In genomic region chr7:118250860-118251494, GRCh38 we compare ENCODE assay signal across 15 cellular contexts. TPM values are rescaled to one million over a fixed set of nuclear protein-coding genes. Genes with fewer than 3 reads are reported as not detected.
DNase-seq lines count a peak whose midpoint lies in the region; ATAC-seq and TF ChIP-seq lines count a peak whose summit lies in the region.
"Had no signal": no experiment of that assay in that cellular context is flagged by ENCODE, and none has a peak within 500 bp of the region (broad histone marks: within the 10 kb centered on the region; RNA-seq: fewer than 3 reads in every experiment).

No MANE protein-coding gene starts in this region.

- peak; percentile 3 for TF ChIP-seq CTCF in cardiac muscle cell (IDR thresholded peaks at IDR 0.05; ENCODE audit: low read depth, low read length)
- TF ChIP-seq CTCF in epithelial cell of proximal tubule (conservative IDR thresholded peaks at IDR 0.05; ENCODE audit: low read depth, low read length) = peak; percentile 58
- no peak for TF ChIP-seq CTCF in BE2C (IDR thresholded peaks at IDR 0.05; ENCODE audit: low read depth, low read length)

- no peaks in the 10 kb centered on the region for H3K36me3 ChIP-seq in cardiac muscle cell
- no peaks in the 10 kb centered on the region for H3K36me3 ChIP-seq in BE2C
- H3K36me3 ChIP-seq: gastrocnemius medialis, neutrophil had no signal

- no peak overlapping the region for H3K27ac ChIP-seq in cardiac muscle cell
- H3K27ac ChIP-seq: gastrocnemius medialis, neutrophil had no signal

- H3K4me1 ChIP-seq in cardiac muscle cell (ENCODE audit: low read depth) (no peaks in the 10 kb centered on the region), BE2C (no peaks in the 10 kb centered on the region)
- H3K4me1 ChIP-seq: gastrocnemius medialis had no signal

- H3K4me3 ChIP-seq in cardiac muscle cell (no peak overlapping the region), epithelial cell of proximal tubule (ENCODE audit: low read depth, low read length) (no peak overlapping the region), BE2C (ENCODE audit: low read depth, low read length) (no peak overlapping the region)
- H3K4me3 ChIP-seq: gastrocnemius medialis had no signal

- intact Hi-C loops in left ventricle myocardium superior (cut with micrococcal nuclease) = no loop called here

- H3K9me3 ChIP-seq in cardiac muscle cell (ENCODE audit: low read depth) (no peaks in the 10 kb centered on the region), BE2C (no peaks in the 10 kb centered on the region)
- H3K9me3 ChIP-seq: gastrocnemius medialis, neutrophil had no signal

- DNase-seq in cardiac muscle cell (ENCODE audit: low read depth in 1 of 2, low spot score in 1 of 2) (no peak), left ventricle myocardium superior (no peak), RKO (ENCODE audit: low spot score) (peak; percentile 32), epithelial cell of proximal tubule (ENCODE audit: low read depth) (no peak), BE2C (no peak), T-helper 1 cell (no peak), left lobe of liver (ENCODE audit: low spot score) (no peak)
- DNase-seq: activated CD4-positive, alpha-beta T cell treated with anti-CD3 and anti-CD28 coated beads for 48 hours; cerebellar nuclear complex; gastrocnemius medialis; NCI-H526 treated with DMSO at 0.1 percent for 48 hours; stimulated activated CD8-positive, alpha-beta memory T cell treated with anti-CD3 and anti-CD28 coated beads, Interleukin-4, amount 100 ng/mL, for 48 hours had no signal

- ATAC-seq in left ventricle myocardium superior (no peak), GM19463 (IDR thresholded peaks at IDR 0.05; ENCODE audit: unreplicated experiment) (no peak), left lobe of liver (no peak)
- ATAC-seq: gastrocnemius medialis had no signal

- H3K27me3 ChIP-seq in cardiac muscle cell (no peaks in the 10 kb centered on the region), BE2C (no peaks in the 10 kb centered on the region; the same call in 1 of the 2 replicates)
- H3K27me3 ChIP-seq: gastrocnemius medialis had no signal

RNA-seq across cellular contexts. Expression of gene ANKRD7, which starts 26.5 kb away (rescaled TPM):
- 0.80 TPM in 1 of 2 replicates, not detected in the other for total RNA-seq in cardiac muscle cell
- polyA plus RNA-seq in cardiac muscle cell = not detected in 2 replicates
- 0.59 TPM for total RNA-seq in left ventricle myocardium superior
- 0.69 and 1.5 TPM in 2 replicates for total RNA-seq in epithelial cell of proximal tubule
- 0.60 TPM for polyA plus RNA-seq in BE2C (2012; ENCODE audit: insufficient read depth, insufficient read length, low read depth)
- total RNA-seq in left lobe of liver = not detected
- total RNA-seq: ureter had no signal
